In genomic region chr3:58022490-58022889, GRCh38 we compare ENCODE assay signal across 14 cellular contexts. TPM values are rescaled to one million over a fixed set of nuclear protein-coding genes. Genes with fewer than 3 reads are reported as not detected.
A peak's percentile ranks its signal among the peaks of the same experiment; 100 is the strongest.
DNase-seq lines count a peak whose midpoint lies in the region; ATAC-seq and TF ChIP-seq lines count a peak whose summit lies in the region.
"Had no signal": no experiment of that assay in that cellular context is flagged by ENCODE, and none has a peak within 500 bp of the region (broad histone marks: within the 10 kb centered on the region; RNA-seq: fewer than 3 reads in every experiment).

No MANE protein-coding gene starts in this region.

- no peak for TF ChIP-seq POLR2A in right lobe of liver (IDR thresholded peaks at IDR 0.05)

- WGBS in right lobe of liver (ENCODE audit: insufficient coverage, low coverage, low lambda C conversion rate, missing lambda C conversion rate), result 78% methylated on average over 3 of the region's 3 CpGs

- H3K27me3 ChIP-seq in ascending aorta, result no peaks in the 10 kb centered on the region
- no peaks in the 10 kb centered on the region for H3K27me3 ChIP-seq in right lobe of liver
- H3K27me3 ChIP-seq: dorsolateral prefrontal cortex had no signal

- no peak for ATAC-seq in right lobe of liver
- ATAC-seq in HG02852 (IDR thresholded peaks at IDR 0.05; ENCODE audit: unreplicated experiment), result no peak
- ATAC-seq in GM19397 (IDR thresholded peaks at IDR 0.05; ENCODE audit: unreplicated experiment), result no peak

- TF ChIP-seq CTCF in 22Rv1 (IDR thresholded peaks at IDR 0.05), result no peak
- TF ChIP-seq CTCF in ascending aorta (IDR thresholded peaks at IDR 0.05), result no peak
- no peak for TF ChIP-seq CTCF in right lobe of liver (IDR thresholded peaks at IDR 0.05)

- H3K4me1 ChIP-seq in ascending aorta (peaks cover 4 to 65% of the 10 kb centered on the region in 2 donors), right lobe of liver (peaks cover 0 to 79% (median 37%) of the 10 kb centered on the region in 4 donors)

- intact Hi-C loops in ascending aorta (cut with DNase I), result no loop called here
- intact Hi-C loops in right lobe of liver (cut with DNase I), result no loop called here

- H3K9me3 ChIP-seq in ascending aorta (no peaks in the 10 kb centered on the region), right lobe of liver (no peaks in the 10 kb centered on the region)

- H3K27ac ChIP-seq in 22Rv1, result peak overlapping the region; percentile 13; the same call in 1 of the 2 replicates
- peak overlapping the region; percentile 22 to 70 for H3K27ac ChIP-seq in ascending aorta
- peak overlapping the region in 2 of 3 donors; percentile 61 to 69 for H3K27ac ChIP-seq in right lobe of liver

- DNase-seq in EH (ENCODE audit: low read depth) (peak; percentile 51), ascending aorta (ENCODE audit: low spot score in 2 of 2) (no peak), right lobe of liver (no peak), cerebellum (ENCODE audit: low spot score) (no peak), NCI-H128 (lab: John Stamatoyannopoulos, UW; ENCODE audit: unreplicated experiment) (no peak)
- DNase-seq: activated CD4-positive, alpha-beta T cell treated with anti-CD3 and anti-CD28 coated beads for 4 hours; DMS 273 treated with DMSO at 0.1 percent for 48 hours; dorsolateral prefrontal cortex; NCI-H187; NCI-H524 treated with DMSO at 0.1 percent for 48 hours had no signal

- H3K4me3 ChIP-seq in ascending aorta, result no peak overlapping the region
- no peak overlapping the region for H3K4me3 ChIP-seq in right lobe of liver
- H3K4me3 ChIP-seq: dorsolateral prefrontal cortex, lung had no signal

- no peaks in the 10 kb centered on the region for H3K36me3 ChIP-seq in ascending aorta
- H3K36me3 ChIP-seq in right lobe of liver, result no peaks in the 10 kb centered on the region

RNA-seq across cellular contexts. Expression of gene FLNB, which starts 14.3 kb away (rescaled TPM):
- 144 TPM for total RNA-seq in ascending aorta
- total RNA-seq in right lobe of liver, result 100 to 1,000 TPM in 2 of 6 experiments, 10 to 100 TPM in 4; 48.4 to 109 (median 97.8) TPM
- total RNA-seq in cerebellum, result 57.6 TPM

Comparison
In these comparisons a context has a peak if more than half of its experiments do, and no peak if none do; other contexts are left out.
1. H3K27ac ChIP-seq: peak in every context shown above with its lines; median percentile 65 in right lobe of liver; 46 in ascending aorta; 13 in 22Rv1.